In genomic region chr1:205273551-205273982, GRCh38 we compare ENCODE assay signal across 8 cellular contexts.
DNase-seq lines count a peak whose midpoint lies in the region; ATAC-seq and TF ChIP-seq lines count a peak whose summit lies in the region.

No MANE protein-coding gene starts in this region.

- DNase-seq in NCI-H345 treated with DMSO at 0.1 percent for 48 hours (lab: John Stamatoyannopoulos, UW; ENCODE audit: unreplicated experiment) (peak; percentile 60), cerebellar cortex (ENCODE audit: low spot score) (peak; percentile 93), kidney tubule cell (ENCODE audit: low spot score) (peak; percentile 91)
- DNase-seq in activated CD4-positive, CD25-positive, alpha-beta regulatory T cell treated with anti-CD3 and anti-CD28 coated beads, Interleukin-2, amount 50 U/mL, for 72 hours, result peak; percentile 84
- peak; percentile 76 for DNase-seq in stimulated activated CD4-positive, alpha-beta T cell treated with anti-CD3 and anti-CD28 coated beads, Interleukin-2, amount 100 ng/mL, for 4 hours (ENCODE audit: low read depth)

- peak; percentile 96 for TF ChIP-seq CTCF in GM12875 (IDR thresholded peaks at IDR 0.05; ENCODE audit: borderline replicate concordance, insufficient read depth, low read depth, low read length)

- H3K4me3 ChIP-seq in GM12875 (ENCODE audit: low read depth, low read length), result no peak overlapping the region

- ATAC-seq in HG03280 (IDR thresholded peaks at IDR 0.05; ENCODE audit: unreplicated experiment), result peak; percentile 67
- ATAC-seq in HG02588 (IDR thresholded peaks at IDR 0.05; ENCODE audit: unreplicated experiment), result no peak
